Comparison of ENCODE assay signal across 7 cellular contexts in genomic region chr14:20971705-20972021, GRCh38. TPM values are rescaled to one million over a fixed set of nuclear protein-coding genes. Genes with fewer than 3 reads are reported as not detected.
A peak's percentile ranks its signal among the peaks of the same experiment; 100 is the strongest.
DNase-seq lines count a peak whose midpoint lies in the region; ATAC-seq and TF ChIP-seq lines count a peak whose summit lies in the region.

No MANE protein-coding gene starts in this region.

- H3K9me3 ChIP-seq in RWPE2 (ENCODE audit: severe bottlenecking) (no peaks in the 10 kb centered on the region), heart left ventricle (no peaks in the 10 kb centered on the region), smooth muscle cell (replicated peaks; ENCODE audit: low read depth) (no peaks in the 10 kb centered on the region)

- 5 to 11% (median 9%) methylated on average over 8 of the region's 8 CpGs for WGBS in heart left ventricle, 4 donors
- WGBS in smooth muscle cell (ENCODE audit: low lambda C conversion rate): 7% methylated on average over 8 of the region's 8 CpGs

- peak overlapping the region; percentile 39 for H3K4me3 ChIP-seq in RWPE2 (ENCODE audit: severe bottlenecking)
- H3K4me3 ChIP-seq in heart left ventricle: peak overlapping the region in 10 of 12 donors; percentile 59 to 73 (median 64)
- peak overlapping the region; percentile 63 for H3K4me3 ChIP-seq in smooth muscle cell

- H3K4me2 ChIP-seq in smooth muscle cell: peak overlapping the region; percentile 91

- no peaks in the 10 kb centered on the region for H4K20me1 ChIP-seq in smooth muscle cell (ENCODE audit: low read depth)

- H3F3A ChIP-seq in smooth muscle cell (ENCODE audit: low read depth): peaks cover 6% of the 10 kb centered on the region

- ATAC-seq in GM21786 (IDR thresholded peaks at IDR 0.05; ENCODE audit: unreplicated experiment): peak; percentile 20
- ATAC-seq in RWPE2 (ENCODE audit: low read depth): no peak
- peak in 2 of 4 donors; percentile 36 to 50 for ATAC-seq in heart left ventricle
- ATAC-seq in HG03565 (IDR thresholded peaks at IDR 0.05; ENCODE audit: unreplicated experiment): no peak
- ATAC-seq in HG02885 (IDR thresholded peaks at IDR 0.05; ENCODE audit: poor library complexity, unreplicated experiment): no peak

- TF ChIP-seq CTCF in RWPE2 (IDR thresholded peaks at IDR 0.05; ENCODE audit: poor library complexity, severe bottlenecking) (peak; percentile 72), heart left ventricle (IDR thresholded peaks at IDR 0.05) (no peak), smooth muscle cell (IDR thresholded peaks at IDR 0.05; ENCODE audit: borderline replicate concordance, insufficient read depth, poor library complexity, severe bottlenecking) (no peak)

- H3K27ac ChIP-seq in RWPE2 (ENCODE audit: poor library complexity, severe bottlenecking) (no peak overlapping the region), heart left ventricle (peak overlapping the region in 10 of 12 donors; percentile 13 to 83 (median 62)), smooth muscle cell (ENCODE audit: low read depth) (peak overlapping the region; percentile 62)

- peak overlapping the region; percentile 93 for H2AFZ ChIP-seq in smooth muscle cell (ENCODE audit: low read depth)

- TF ChIP-seq POLR2A in heart left ventricle (IDR thresholded peaks at IDR 0.05): no peak

- H3K79me2 ChIP-seq in smooth muscle cell (ENCODE audit: low read depth): no peaks in the 10 kb centered on the region

- H3K9ac ChIP-seq in smooth muscle cell (ENCODE audit: low read depth): peak overlapping the region; percentile 28

- intact Hi-C loops in heart left ventricle (cut with DNase I): loop anchor here in 9 of 10 donors (1.0 to 10.0 kb wide), 13 partner anchors 99 to 357 kb away; partner anchors contain the start of genes RNASE4 (in 2 of the 9) and ANG (in 1 of the 9)

- no peaks in the 10 kb centered on the region for H3K36me3 ChIP-seq in RWPE2 (ENCODE audit: low read depth)
- H3K36me3 ChIP-seq in heart left ventricle: no peaks in the 10 kb centered on the region
- no peaks in the 10 kb centered on the region for H3K36me3 ChIP-seq in smooth muscle cell (ENCODE audit: low read depth)

- DNase-seq in RWPE2 (ENCODE audit: low spot score): no peak
- DNase-seq in heart left ventricle: no peak
- no peak for DNase-seq in smooth muscle cell (lab: John Stamatoyannopoulos, UW; ENCODE audit: unreplicated experiment)
- no peak for DNase-seq in SKM-1 (lab: John Stamatoyannopoulos, UW; ENCODE audit: unreplicated experiment)

- H3K27me3 ChIP-seq in RWPE2 (ENCODE audit: insufficient read depth, poor library complexity, severe bottlenecking): no peaks in the 10 kb centered on the region
- H3K27me3 ChIP-seq in heart left ventricle: no peaks in the 10 kb centered on the region
- H3K27me3 ChIP-seq in smooth muscle cell (ENCODE audit: low read depth): no peaks in the 10 kb centered on the region

- H3K4me1 ChIP-seq in RWPE2 (ENCODE audit: insufficient read depth, poor library complexity, severe bottlenecking) (peaks cover 19% of the 10 kb centered on the region), heart left ventricle (peaks cover 0 to 13% (median 5%) of the 10 kb centered on the region in 12 donors), smooth muscle cell (ENCODE audit: low read depth) (peaks cover 3% of the 10 kb centered on the region)

RNA-seq across cellular contexts. Expression of gene RNASE2, which starts 16.4 kb away (rescaled TPM):
- 10 to 100 TPM in 1 of 9 donors, 1 to 10 TPM in 3, under 1 TPM in 2, not detected in 3; 0.80 to 16.6 (median 2.0) TPM for total RNA-seq in heart left ventricle
- 1 to 10 TPM; 2.1 to 4.5 TPM for polyA plus RNA-seq in heart left ventricle
- total RNA-seq in smooth muscle cell: not detected in 2 replicates
- polyA plus RNA-seq in smooth muscle cell: not detected in 2 replicates

RNA-seq across cellular contexts. Expression of gene METTL17, which starts 18.1 kb away (rescaled TPM):
- total RNA-seq in heart left ventricle: 10 to 100 TPM; 31.3 to 59.5 (median 43.2) TPM
- polyA plus RNA-seq in heart left ventricle: 10 to 100 TPM; 51.0 to 53.2 TPM
- total RNA-seq in smooth muscle cell: 70.0 and 96.3 TPM in 2 replicates
- 46.5 and 55.3 TPM in 2 replicates for polyA plus RNA-seq in smooth muscle cell

RNA-seq across cellular contexts. Expression of gene SLC39A2, which starts 27.4 kb away (rescaled TPM):
- total RNA-seq in heart left ventricle: not detected
- polyA plus RNA-seq in heart left ventricle: not detected
- 9.1 and 10.1 TPM in 2 replicates for total RNA-seq in smooth muscle cell
- 14.3 and 18.7 TPM in 2 replicates for polyA plus RNA-seq in smooth muscle cell

RNA-seq across cellular contexts. Expression of gene NDRG2, which starts 53.2 kb away (rescaled TPM):
- 100 to 1,000 TPM; 187 to 661 (median 301) TPM for total RNA-seq in heart left ventricle
- polyA plus RNA-seq in heart left ventricle: 100 to 1,000 TPM; 314 to 339 TPM
- total RNA-seq in smooth muscle cell: 31.1 and 39.8 TPM in 2 replicates
- 40.4 and 48.4 TPM in 2 replicates for polyA plus RNA-seq in smooth muscle cell

RNA-seq across cellular contexts. Expression of gene TPPP2, which starts 58.4 kb away (rescaled TPM):
- total RNA-seq in heart left ventricle (1 to 10 TPM in 3 of 9 donors, under 1 TPM in 4, not detected in 2; 0.54 to 2.8 (median 0.99) TPM), smooth muscle cell (1.2 TPM in 1 of 2 replicates, not detected in the other)
- polyA plus RNA-seq in heart left ventricle (under 1 TPM; 0.65 to 0.96 TPM), smooth muscle cell (0.65 and 0.70 TPM in 2 replicates)

Comparison
In these comparisons a context has a peak if more than half of its experiments do, and no peak if none do; other contexts are left out.
1. RNA of gene SLC39A2, which starts 27.4 kb away (total RNA-seq): 9.1 to 10.1 TPM in smooth muscle cell; not detected in heart left ventricle; every median in the first group is over 10 times any median in the second.
2. Peak in every context shown above with its lines, with median percentiles within 50 percentile points of each other: H3K4me3 ChIP-seq.